Comparison of ENCODE assay signal across 20 cellular contexts in the genomic region with DNA sequence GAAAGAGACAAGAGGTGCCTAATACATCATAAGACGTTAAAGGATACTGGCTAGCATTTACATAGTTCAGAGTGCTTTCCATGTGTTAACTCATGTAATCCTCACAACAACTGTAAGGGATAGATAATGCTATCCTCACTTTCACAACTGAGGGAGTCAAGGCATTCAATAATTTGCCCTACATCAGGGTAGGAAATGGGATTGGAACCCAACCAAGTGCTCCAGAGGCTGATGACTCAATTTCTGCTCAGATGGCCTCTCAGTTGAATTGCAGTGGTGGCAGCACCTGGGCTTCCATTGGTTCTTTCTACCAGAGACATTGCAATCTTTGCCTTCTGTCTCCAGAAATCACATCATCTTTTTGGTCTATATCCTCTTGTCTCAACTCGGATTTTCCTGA.
"Had no signal": no experiment of that assay in that cellular context is flagged by ENCODE, and none has a peak within 500 bp of the region (broad histone marks: within the 10 kb centered on the region; RNA-seq: fewer than 3 reads in every experiment).

No MANE protein-coding gene starts in this region.

- H3K9me3 ChIP-seq: esophagus muscularis mucosa, psoas muscle, stomach, testis had no signal

- DNase-seq: activated CD4-positive, alpha-beta T cell treated with anti-CD3 and anti-CD28 coated beads, Interleukin-2, amount 50 U/mL, for 4 hours; activated gamma-delta T cell; activated T-cell treated with anti-CD3 and anti-CD28 coated beads, Interleukin-2, amount 50 U/mL, for 72 hours; central memory CD4-positive, alpha-beta T cell; left cardiac atrium; mesendoderm; naive thymus-derived CD4-positive, alpha-beta T cell; psoas muscle; right cardiac atrium; stimulated activated CD4-positive, alpha-beta T cell treated with anti-CD3 and anti-CD28 coated beads, Interleukin-15, amount 100 ng/mL, for 24 hours; stimulated activated CD4-positive, alpha-beta T cell treated with anti-CD3 and anti-CD28 coated beads, Interleukin-4, amount 100 ng/mL, for 1 hour; stomach; testis had no signal

- H3K4me2 ChIP-seq: hepatocyte had no signal

- H3K4me3 Mint-ChIP-seq: activated T-cell treated with anti-CD3 and anti-CD28 coated beads, Interleukin-2, amount 50 U/mL, for 72 hours; naive thymus-derived CD4-positive, alpha-beta T cell; T-helper 1 cell treated with Interleukin-12 subunit alpha and Interleukin-12 subunit beta and Interleukin-4 antibody, amounts not matched to agents 30 μg/mL and 1 μg/mL, for 36 hours; type B pancreatic cell had no signal

- H3K27me3 ChIP-seq: esophagus muscularis mucosa, hepatocyte, stomach, testis had no signal

- FAIRE-seq: colon had no signal

- H3K79me2 ChIP-seq: hepatocyte had no signal

- ATAC-seq: activated naive CD4-positive, alpha-beta T cell treated with anti-CD3 and anti-CD28 coated beads, Interleukin-2, amount 50 U/mL, for 72 hours; activated T-cell treated with anti-CD3 and anti-CD28 coated beads, Interleukin-2, amount 50 U/mL, for 72 hours; left cardiac atrium; naive thymus-derived CD4-positive, alpha-beta T cell; psoas muscle; right cardiac atrium had no signal

- H3K27ac ChIP-seq: esophagus muscularis mucosa, hepatocyte, psoas muscle, stomach, testis, VCaP had no signal

- H3K9me3 Mint-ChIP-seq: activated T-cell treated with anti-CD3 and anti-CD28 coated beads, Interleukin-2, amount 50 U/mL, for 72 hours; type B pancreatic cell had no signal

- H3K4me3 ChIP-seq: esophagus muscularis mucosa, hepatocyte, psoas muscle, stomach, testis had no signal

- H3K4me1 ChIP-seq: psoas muscle, testis had no signal

- H3K36me3 ChIP-seq: esophagus muscularis mucosa, stomach had no signal

- H3K36me3 Mint-ChIP-seq: type B pancreatic cell had no signal

- H2AFZ ChIP-seq: hepatocyte had no signal

- H3K27ac Mint-ChIP-seq: activated naive CD4-positive, alpha-beta T cell treated with anti-CD3 and anti-CD28 coated beads, Interleukin-2, amount 50 U/mL, for 72 hours; activated T-cell treated with anti-CD3 and anti-CD28 coated beads, Interleukin-2, amount 50 U/mL, for 72 hours; T-helper 1 cell treated with Interleukin-12 subunit alpha and Interleukin-12 subunit beta and Interleukin-4 antibody, amounts not matched to agents 30 μg/mL and 1 μg/mL, for 36 hours; type B pancreatic cell had no signal
